20 cellular contexts compared by ENCODE assay signal in genomic region chr5:97165726-97166125, GRCh38. TPM values are rescaled to one million over a fixed set of nuclear protein-coding genes. Genes with fewer than 3 reads are reported as not detected.
DNase-seq lines count a peak whose midpoint lies in the region; ATAC-seq lines count a peak whose summit lies in the region.
"Had no signal": no experiment of that assay in that cellular context is flagged by ENCODE, and none has a peak within 500 bp of the region (broad histone marks: within the 10 kb centered on the region; RNA-seq: fewer than 3 reads in every experiment).

No MANE protein-coding gene starts in this region.

- H3K9ac ChIP-seq in subcutaneous abdominal adipose tissue (ENCODE audit: low read length in 5 of 5) = peak overlapping the region in 1 of 5 donors; percentile 24

- no peaks in the 10 kb centered on the region for H3K9me3 Mint-ChIP-seq in activated naive CD4-positive, alpha-beta T cell treated with anti-CD3 and anti-CD28 coated beads, Interleukin-2, amount 50 U/mL, for 24 hours

- H3K27me3 ChIP-seq in subcutaneous abdominal adipose tissue (ENCODE audit: control insufficient read depth in 5 of 5, insufficient read depth in 4 of 5, low read length in 5 of 5) = no peaks in the 10 kb centered on the region
- H3K27me3 ChIP-seq: adrenal gland, spleen, stomach, uterus had no signal

- ATAC-seq in left colon = peak; percentile 90
- ATAC-seq in HG03095 (IDR thresholded peaks at IDR 0.05; ENCODE audit: unreplicated experiment) = no peak
- ATAC-seq: left cardiac atrium had no signal

- peak overlapping the region; percentile 66 for H3K27ac Mint-ChIP-seq in activated naive CD4-positive, alpha-beta T cell treated with anti-CD3 and anti-CD28 coated beads, Interleukin-2, amount 50 U/mL, for 24 hours

- no peaks in the 10 kb centered on the region for H3K9me3 ChIP-seq in subcutaneous abdominal adipose tissue (ENCODE audit: control insufficient read depth in 5 of 5, low read length in 5 of 5)
- H3K9me3 ChIP-seq: adrenal gland, spleen, stomach, uterus had no signal

- no peak overlapping the region for H3K4me3 Mint-ChIP-seq in activated naive CD4-positive, alpha-beta T cell treated with anti-CD3 and anti-CD28 coated beads, Interleukin-2, amount 50 U/mL, for 24 hours

- no peak overlapping the region for H3K4me3 ChIP-seq in subcutaneous abdominal adipose tissue (ENCODE audit: low read depth in 1 of 5, low read length in 5 of 5)
- H3K4me3 ChIP-seq: adrenal gland, spleen, stomach, uterus had no signal

- no peaks in the 10 kb centered on the region for H3K27me3 Mint-ChIP-seq in activated naive CD4-positive, alpha-beta T cell treated with anti-CD3 and anti-CD28 coated beads, Interleukin-2, amount 50 U/mL, for 24 hours

- H3K36me3 ChIP-seq in subcutaneous abdominal adipose tissue (ENCODE audit: control insufficient read depth in 5 of 5, insufficient read depth in 5 of 5, low read length in 5 of 5) = peaks cover 29 to 54% (median 47%) of the 10 kb centered on the region in 5 donors
- H3K36me3 ChIP-seq: uterus had no signal

- intact Hi-C loops in left colon (cut with DNase I, micrococcal nuclease) = loop anchor here in 1 of 2 donors (10.0 kb wide), 2 partner anchors 161 to 411 kb away; no protein-coding TSS in a partner anchor

- peaks cover 8% of the 10 kb centered on the region for H3K36me3 Mint-ChIP-seq in activated naive CD4-positive, alpha-beta T cell treated with anti-CD3 and anti-CD28 coated beads, Interleukin-2, amount 50 U/mL, for 24 hours

- no peaks in the 10 kb centered on the region for H3K4me1 ChIP-seq in subcutaneous abdominal adipose tissue (ENCODE audit: control insufficient read depth in 5 of 5, insufficient read depth in 5 of 5, low read length in 5 of 5)
- H3K4me1 ChIP-seq: uterus had no signal

- peak overlapping the region; percentile 32 for H3K27ac ChIP-seq in subcutaneous abdominal adipose tissue (ENCODE audit: low read depth, low read length)
- H3K27ac ChIP-seq: adrenal gland, spleen, uterus had no signal

- H3K4me1 Mint-ChIP-seq in activated naive CD4-positive, alpha-beta T cell treated with anti-CD3 and anti-CD28 coated beads, Interleukin-2, amount 50 U/mL, for 24 hours = peaks cover 35% of the 10 kb centered on the region

- no peak for DNase-seq in activated naive CD4-positive, alpha-beta T cell treated with anti-CD3 and anti-CD28 coated beads, Interleukin-2, amount 50 U/mL, for 16 hours
- DNase-seq in NCI-H526 (lab: John Stamatoyannopoulos, UW) (peak; percentile 4 to 19), left colon (peak; percentile 57 to 73), iPS-NIHi7 (ENCODE audit: extremely low spot score) (no peak)
- no peak for DNase-seq in stimulated activated CD4-positive, alpha-beta T cell treated with anti-CD3 and anti-CD28 coated beads, Interleukin-4, amount 100 ng/mL, for 1 hour
- DNase-seq: activated CD4-positive, alpha-beta T cell treated with anti-CD3 and anti-CD28 coated beads for 1 hour; activated T-cell treated with anti-CD3 and anti-CD28 coated beads for 4 hours; adrenal gland; caudate nucleus; left cardiac atrium; NCI-H2029 treated with DMSO at 0.1 percent for 48 hours; NCI-H510A; spleen; stomach; T-helper 9 cell; uterus had no signal

RNA-seq across cellular contexts. Expression of gene RIOK2, which starts 17.3 kb away (rescaled TPM):
- total RNA-seq in left colon = 10 to 100 TPM; 16.8 to 22.8 TPM

RNA-seq across cellular contexts. Expression of gene LIX1, which starts 23.3 kb away (rescaled TPM):
- total RNA-seq in left colon = under 1 TPM in 1 of 2 donors, not detected in 1; 0.22 TPM
- total RNA-seq: adrenal gland, myocyte had no signal

Comparison
In these comparisons a context has a peak if more than half of its experiments do, and no peak if none do; other contexts are left out.
1. DNase-seq: peak in NCI-H526 (2 of 2) and left colon (2 of 2); none in activated naive CD4-positive, alpha-beta T cell treated with anti-CD3 and anti-CD28 coated beads, Interleukin-2, amount 50 U/mL, for 16 hours (single experiment), stimulated activated CD4-positive, alpha-beta T cell treated with anti-CD3 and anti-CD28 coated beads, Interleukin-4, amount 100 ng/mL, for 1 hour (single experiment) and iPS-NIHi7 (single experiment).